Comparison of ENCODE assay signal across 18 cellular contexts in genomic region chr3:168581718-168582332, GRCh38.
DNase-seq lines count a peak whose midpoint lies in the region; ATAC-seq and TF ChIP-seq lines count a peak whose summit lies in the region.
"Had no signal": no experiment of that assay in that cellular context is flagged by ENCODE, and none has a peak within 500 bp of the region (broad histone marks: within the 10 kb centered on the region; RNA-seq: fewer than 3 reads in every experiment).

No MANE protein-coding gene starts in this region.

- POLR2A ChIA-PET in activated CD4-positive, alpha-beta T cell treated with anti-CD3 and anti-CD28 coated beads, Interleukin-2, amount 10 ng/mL, durations not matched to agents 7 days and 5 days (lab: Charles Lee): no interaction called here

- H3K27me3 Mint-ChIP-seq in osteocyte (ENCODE audit: unreplicated experiment): no peaks in the 10 kb centered on the region
- no peaks in the 10 kb centered on the region for H3K27me3 Mint-ChIP-seq in activated CD4-positive, alpha-beta T cell treated with anti-CD3 and anti-CD28 coated beads, Interleukin-2, amount 10 ng/mL, durations not matched to agents 7 days and 5 days
- H3K27me3 Mint-ChIP-seq: activated CD4-positive, alpha-beta memory T cell treated with anti-CD3 and anti-CD28 coated beads, Interleukin-2, amount 10 ng/mL, durations not matched to agents 7 days and 5 days had no signal

- 49 to 64% methylated on average over 2 of the region's 2 CpGs for WGBS in ectodermal cell, 2 experiments

- H3K27me3 ChIP-seq in ectodermal cell (ENCODE audit: control insufficient read depth, insufficient read depth, low read length, poor library complexity, severe bottlenecking): no peaks in the 10 kb centered on the region
- H3K27me3 ChIP-seq: BE2C, colonic mucosa had no signal

- ATAC-seq in GM19351 (IDR thresholded peaks at IDR 0.05; ENCODE audit: unreplicated experiment): peak; percentile 48
- ATAC-seq: activated T-cell treated with anti-CD3 and anti-CD28 coated beads, Interleukin-2, amount 50 U/mL, for 72 hours had no signal

- H3K4me3 ChIP-seq in ectodermal cell (ENCODE audit: insufficient read depth, low read depth, low read length): no peak overlapping the region
- H3K4me3 ChIP-seq: colonic mucosa had no signal

- no peak for TF ChIP-seq CTCF in osteocyte (IDR thresholded peaks at IDR 0.05)

- H3K4me3 Mint-ChIP-seq in osteocyte (ENCODE audit: unreplicated experiment): peak overlapping the region; percentile 5
- H3K4me3 Mint-ChIP-seq in activated CD4-positive, alpha-beta T cell treated with anti-CD3 and anti-CD28 coated beads, Interleukin-2, amount 10 ng/mL, durations not matched to agents 7 days and 5 days: no peak overlapping the region
- H3K4me3 Mint-ChIP-seq: activated CD4-positive, alpha-beta memory T cell treated with anti-CD3 and anti-CD28 coated beads, Interleukin-2, amount 10 ng/mL, durations not matched to agents 7 days and 5 days; activated T-cell treated with anti-CD3 and anti-CD28 coated beads, Interleukin-2, amount 50 U/mL, for 72 hours had no signal

- peaks cover 6% of the 10 kb centered on the region for H3K4me1 ChIP-seq in ectodermal cell (ENCODE audit: control insufficient read depth, insufficient read depth, low read length)
- H3K4me1 ChIP-seq: BE2C, colonic mucosa, parathyroid adenoma had no signal

- peak overlapping the region; percentile 50 for H3K27ac ChIP-seq in ectodermal cell (ENCODE audit: insufficient read depth, low read depth, low read length, poor library complexity, severe bottlenecking)
- H3K27ac ChIP-seq: colonic mucosa, epithelial cell of prostate, parathyroid adenoma had no signal

- H3K36me3 Mint-ChIP-seq in osteocyte (ENCODE audit: unreplicated experiment): no peaks in the 10 kb centered on the region
- no peaks in the 10 kb centered on the region for H3K36me3 Mint-ChIP-seq in activated CD4-positive, alpha-beta T cell treated with anti-CD3 and anti-CD28 coated beads, Interleukin-2, amount 10 ng/mL, durations not matched to agents 7 days and 5 days (ENCODE audit: low read depth)

- DNase-seq in NCI-H146 (lab: John Stamatoyannopoulos, UW) (peak; percentile 69), osteocyte (ENCODE audit: extremely low spot score, unreplicated experiment) (no peak), occipital lobe (lab: John Stamatoyannopoulos, UW) (no peak), NCI-H187 treated with DMSO at 0.1 percent for 48 hours (lab: John Stamatoyannopoulos, UW) (no peak), germinal center (ENCODE audit: low spot score) (no peak)
- DNase-seq in activated CD4-positive, alpha-beta T cell treated with anti-CD3 and anti-CD28 coated beads, Interleukin-2, amount 10 ng/mL, durations not matched to agents 7 days and 5 days: no peak
- DNase-seq: activated CD4-positive, alpha-beta memory T cell treated with anti-CD3 and anti-CD28 coated beads, Interleukin-2, amount 10 ng/mL, durations not matched to agents 7 days and 5 days; activated T-cell treated with anti-CD3 and anti-CD28 coated beads, Interleukin-2, amount 50 U/mL, for 72 hours; BE2C; colonic mucosa; kidney; SHP77; stimulated activated CD4-positive, alpha-beta T cell treated with anti-CD3 and anti-CD28 coated beads, Interleukin-12 subunit alpha, Interleukin-12 subunit beta, amount 100 ng/mL, for 4 hours; T1000 had no signal

- peaks cover 5% of the 10 kb centered on the region for H3K9me3 Mint-ChIP-seq in osteocyte (ENCODE audit: unreplicated experiment)
- H3K9me3 Mint-ChIP-seq in activated CD4-positive, alpha-beta T cell treated with anti-CD3 and anti-CD28 coated beads, Interleukin-2, amount 10 ng/mL, durations not matched to agents 7 days and 5 days: no peaks in the 10 kb centered on the region
- H3K9me3 Mint-ChIP-seq: activated CD4-positive, alpha-beta memory T cell treated with anti-CD3 and anti-CD28 coated beads, Interleukin-2, amount 10 ng/mL, durations not matched to agents 7 days and 5 days had no signal

- CTCF ChIA-PET in activated CD4-positive, alpha-beta T cell treated with anti-CD3 and anti-CD28 coated beads, Interleukin-2, amount 10 ng/mL, durations not matched to agents 7 days and 5 days (lab: Charles Lee): no interaction called here

- peak overlapping the region; percentile 38 for H3K27ac Mint-ChIP-seq in osteocyte (ENCODE audit: unreplicated experiment)
- no peak overlapping the region for H3K27ac Mint-ChIP-seq in activated CD4-positive, alpha-beta T cell treated with anti-CD3 and anti-CD28 coated beads, Interleukin-2, amount 10 ng/mL, durations not matched to agents 7 days and 5 days
- H3K27ac Mint-ChIP-seq: activated CD4-positive, alpha-beta memory T cell treated with anti-CD3 and anti-CD28 coated beads, Interleukin-2, amount 10 ng/mL, durations not matched to agents 7 days and 5 days; activated T-cell treated with anti-CD3 and anti-CD28 coated beads, Interleukin-2, amount 50 U/mL, for 72 hours had no signal

- no peaks in the 10 kb centered on the region for H3K36me3 ChIP-seq in ectodermal cell (ENCODE audit: control insufficient read depth, insufficient read depth, low read length)
- H3K36me3 ChIP-seq: BE2C, colonic mucosa had no signal

- H3K4me1 Mint-ChIP-seq in osteocyte (ENCODE audit: unreplicated experiment): peaks cover 24% of the 10 kb centered on the region
- H3K4me1 Mint-ChIP-seq in activated CD4-positive, alpha-beta T cell treated with anti-CD3 and anti-CD28 coated beads, Interleukin-2, amount 10 ng/mL, durations not matched to agents 7 days and 5 days: no peaks in the 10 kb centered on the region
- H3K4me1 Mint-ChIP-seq: activated CD4-positive, alpha-beta memory T cell treated with anti-CD3 and anti-CD28 coated beads, Interleukin-2, amount 10 ng/mL, durations not matched to agents 7 days and 5 days had no signal

- H3K9me3 ChIP-seq in ectodermal cell (ENCODE audit: control insufficient read depth, low read length): no peaks in the 10 kb centered on the region
- H3K9me3 ChIP-seq: BE2C, colonic mucosa had no signal
